ENCODE assay signal across 19 cellular contexts in the genomic region with DNA sequence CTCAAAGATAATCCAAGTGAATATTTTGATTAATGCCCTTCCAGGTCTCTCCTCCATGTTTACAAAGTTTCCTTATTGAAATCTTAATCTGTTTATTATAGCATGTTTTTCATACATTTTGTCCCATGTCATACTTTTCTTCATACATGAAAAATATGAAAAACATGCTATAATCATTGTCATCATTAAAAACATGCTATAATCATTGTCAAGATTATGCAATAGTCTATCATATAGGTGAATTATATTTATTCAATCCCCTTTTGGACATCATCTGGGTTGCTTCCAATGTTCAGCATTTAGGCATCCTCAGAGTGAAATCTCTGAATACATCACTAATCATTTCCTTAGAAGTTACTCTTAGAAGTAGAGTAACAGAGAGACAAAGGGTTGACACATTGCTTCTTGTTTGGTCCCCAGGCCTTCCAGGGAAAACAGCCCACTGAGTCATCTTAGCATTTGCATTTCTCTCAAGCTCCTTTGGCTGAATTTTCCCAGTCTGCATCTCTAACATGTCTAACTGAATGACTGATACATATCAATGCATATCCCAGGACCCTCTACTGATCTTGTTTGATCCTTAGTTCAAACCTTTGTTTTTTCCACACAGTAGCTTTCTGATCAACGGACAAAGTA.
A peak's percentile ranks its signal among the peaks of the same experiment; 100 is the strongest.
DNase-seq lines count a peak whose midpoint lies in the region; ATAC-seq, FAIRE-seq and TF ChIP-seq lines count a peak whose summit lies in the region.
"Had no signal": no experiment of that assay in that cellular context is flagged by ENCODE, and none has a peak within 500 bp of the region (broad histone marks: within the 10 kb centered on the region; RNA-seq: fewer than 3 reads in every experiment).

No MANE protein-coding gene starts in this region.

- no peak for DNase-seq in activated T-cell treated with anti-CD3 and anti-CD28 coated beads, Interleukin-2, amount 50 U/mL, for 72 hours
- no peak for DNase-seq in activated T-cell treated with anti-CD3 and anti-CD28 coated beads for 4 hours
- no peak for DNase-seq in H54 (ENCODE audit: insufficient read length, low spot score)
- peak; percentile 76 for DNase-seq in bronchial epithelial cell (ENCODE audit: low read depth)
- DNase-seq in pons (ENCODE audit: low spot score), result peak; percentile 67
- no peak for DNase-seq in BE2C
- DNase-seq in Calu3, result no peak
- DNase-seq: activated gamma-delta T cell treated with Interleukin-2 at 50 U/mL for 16 hours; CD8-positive, alpha-beta memory T cell; heart left ventricle; NCI-H146; NCI-H345; nephron progenitor cell; stomach had no signal

- H3K9me3 ChIP-seq in BE2C, result no peaks in the 10 kb centered on the region
- H3K9me3 ChIP-seq: heart left ventricle, stomach had no signal

- H3K36me3 Mint-ChIP-seq in activated T-cell treated with anti-CD3 and anti-CD28 coated beads, Interleukin-2, amount 50 U/mL, for 72 hours (ENCODE audit: insufficient read depth in 2 of 2), result no peaks in the 10 kb centered on the region
- H3K36me3 Mint-ChIP-seq in Calu3 (ENCODE audit: insufficient read depth, unreplicated experiment), result no peaks in the 10 kb centered on the region

- H3K27me3 ChIP-seq in bronchial epithelial cell (ENCODE audit: control insufficient read depth, insufficient read depth, low read length) (no peaks in the 10 kb centered on the region), BE2C (no peaks in the 10 kb centered on the region)
- H3K27me3 ChIP-seq: heart left ventricle, stomach had no signal

- FAIRE-seq in H54 (lab: Jason Lieb, UNC) (peak; percentile 87), bronchial epithelial cell (lab: Jason Lieb, UNC) (no peak)
- FAIRE-seq: keratinocyte, urothelium cell line had no signal

- H3K4me3 ChIP-seq in bronchial epithelial cell (ENCODE audit: low read depth, low read length) (no peak overlapping the region), BE2C (ENCODE audit: low read depth, low read length) (no peak overlapping the region)
- H3K4me3 ChIP-seq: heart left ventricle, stomach had no signal

- H3K36me3 ChIP-seq in bronchial epithelial cell (ENCODE audit: control insufficient read depth, insufficient read depth, low read length), result no peaks in the 10 kb centered on the region
- no peaks in the 10 kb centered on the region for H3K36me3 ChIP-seq in BE2C
- H3K36me3 ChIP-seq: heart left ventricle, stomach had no signal

- intact Hi-C loops in Calu3 (cut with micrococcal nuclease; ENCODE audit: unreplicated experiment), result no loop called here

- BruUV-seq in Calu3 (replicated peaks; lab: Mats Ljungman, UMichigan), result no TSS peak

- H3K4me1 ChIP-seq in BE2C, result no peaks in the 10 kb centered on the region

- peaks cover 0 to 1% of the 10 kb centered on the region in 2 donors for H3K9me3 Mint-ChIP-seq in activated T-cell treated with anti-CD3 and anti-CD28 coated beads, Interleukin-2, amount 50 U/mL, for 72 hours
- no peaks in the 10 kb centered on the region for H3K9me3 Mint-ChIP-seq in Calu3 (ENCODE audit: low read depth, unreplicated experiment)
- H3K9me3 Mint-ChIP-seq: CD8-positive, alpha-beta memory T cell; dendritic cell treated with granulocyte-macrophage colony-stimulating factor and Interleukin-4, amounts not matched to agents 40 ng/mL and 50 ng/mL, for 4 days; nephron progenitor cell had no signal

- CTCF ChIA-PET in Calu3 (lab: Charles Lee), result interaction anchor here (1.2 kb wide), 1 partner anchor 25 kb away, joined by 3 read pairs; no protein-coding TSS in a partner anchor

- H3K27ac Mint-ChIP-seq in activated T-cell treated with anti-CD3 and anti-CD28 coated beads, Interleukin-2, amount 50 U/mL, for 72 hours, result no peak overlapping the region
- H3K27ac Mint-ChIP-seq in Calu3 (ENCODE audit: unreplicated experiment), result no peak overlapping the region
- H3K27ac Mint-ChIP-seq: dendritic cell treated with granulocyte-macrophage colony-stimulating factor and Interleukin-4, amounts not matched to agents 40 ng/mL and 50 ng/mL, for 4 days; nephron progenitor cell; progenitor cell of endocrine pancreas had no signal

- peaks cover 66% of the 10 kb centered on the region for H3K4me1 Mint-ChIP-seq in activated T-cell treated with anti-CD3 and anti-CD28 coated beads, Interleukin-2, amount 50 U/mL, for 72 hours (ENCODE audit: low read depth)
- peaks cover 25% of the 10 kb centered on the region for H3K4me1 Mint-ChIP-seq in Calu3 (ENCODE audit: low read depth, unreplicated experiment)
- H3K4me1 Mint-ChIP-seq: nephron progenitor cell had no signal

- ATAC-seq in activated T-cell treated with anti-CD3 and anti-CD28 coated beads, Interleukin-2, amount 50 U/mL, for 72 hours (replicated peaks in 1 of 2), result peak; percentile 9 to 21
- ATAC-seq in GM18520 (IDR thresholded peaks at IDR 0.05; ENCODE audit: unreplicated experiment), result no peak
- ATAC-seq: heart left ventricle had no signal

- H3K27me3 Mint-ChIP-seq in activated T-cell treated with anti-CD3 and anti-CD28 coated beads, Interleukin-2, amount 50 U/mL, for 72 hours (ENCODE audit: low read depth), result no peaks in the 10 kb centered on the region
- H3K27me3 Mint-ChIP-seq in Calu3 (ENCODE audit: unreplicated experiment), result no peaks in the 10 kb centered on the region
- H3K27me3 Mint-ChIP-seq: CD8-positive, alpha-beta memory T cell; dendritic cell treated with granulocyte-macrophage colony-stimulating factor and Interleukin-4, amounts not matched to agents 40 ng/mL and 50 ng/mL, for 4 days; progenitor cell of endocrine pancreas had no signal

- peak overlapping the region in 1 of 2 donors; percentile 58 for H3K4me3 Mint-ChIP-seq in activated T-cell treated with anti-CD3 and anti-CD28 coated beads, Interleukin-2, amount 50 U/mL, for 72 hours
- H3K4me3 Mint-ChIP-seq in Calu3 (ENCODE audit: low read depth, unreplicated experiment), result no peak overlapping the region
- H3K4me3 Mint-ChIP-seq: CD8-positive, alpha-beta memory T cell; dendritic cell treated with granulocyte-macrophage colony-stimulating factor and Interleukin-4, amounts not matched to agents 40 ng/mL and 50 ng/mL, for 4 days; nephron progenitor cell had no signal

- TF ChIP-seq CTCF in bronchial epithelial cell (IDR thresholded peaks at IDR 0.05; ENCODE audit: insufficient read depth, low read length, severe bottlenecking), result no peak
- no peak for TF ChIP-seq CTCF in BE2C (IDR thresholded peaks at IDR 0.05; ENCODE audit: low read depth, low read length)
- TF ChIP-seq CTCF in Calu3 (IDR thresholded peaks at IDR 0.05; ENCODE audit: unreplicated experiment), result no peak

- no peak for TF ChIP-seq POLR2A in H54 (IDR thresholded peaks at IDR 0.05; ENCODE audit: low read depth, low read length)

Comparison
In these comparisons a context has a peak if more than half of its experiments do, and no peak if none do; other contexts are left out.
1. DNase-seq: peak in bronchial epithelial cell (single experiment) and pons (single experiment); none in activated T-cell treated with anti-CD3 and anti-CD28 coated beads, Interleukin-2, amount 50 U/mL, for 72 hours (0 of 2), activated T-cell treated with anti-CD3 and anti-CD28 coated beads for 4 hours (single experiment), H54 (single experiment), BE2C (single experiment) and Calu3 (single experiment).